ENCODE assay signal across 8 cellular contexts in the genomic region with DNA sequence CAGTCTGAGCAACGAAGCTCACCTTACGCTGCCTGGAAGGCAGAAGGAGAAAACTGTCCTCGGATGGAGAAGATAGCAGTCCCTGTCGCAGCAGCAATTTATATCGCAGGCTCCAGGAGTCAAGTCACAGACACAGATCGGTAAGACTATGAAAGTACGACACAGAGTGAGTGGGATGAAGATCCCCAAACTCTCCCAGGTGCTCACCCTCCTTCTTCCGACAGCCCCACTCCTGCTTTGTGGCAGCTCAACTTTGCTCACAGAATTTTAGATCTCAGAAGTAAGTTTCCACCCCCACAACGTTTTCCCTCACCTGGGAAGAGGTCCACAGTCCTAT. TPM values are rescaled to one million over a fixed set of nuclear protein-coding genes. Genes with fewer than 3 reads are reported as not detected.
DNase-seq lines count a peak whose midpoint lies in the region; ATAC-seq and TF ChIP-seq lines count a peak whose summit lies in the region.

No MANE protein-coding gene starts in this region.

- TF ChIP-seq CTCF in MM.1S (IDR thresholded peaks at IDR 0.05; ENCODE audit: low read length) = no peak
- TF ChIP-seq CTCF in colonic mucosa (IDR thresholded peaks at IDR 0.05) = no peak
- TF ChIP-seq CTCF in GM10248 (IDR thresholded peaks at IDR 0.05; ENCODE audit: control extremely low read depth, extremely low read depth, low read depth, missing control alignments) = no peak

- H2AFZ ChIP-seq in MM.1S (ENCODE audit: low read length) = peak overlapping the region; percentile 94

- H3K4me1 ChIP-seq in MM.1S (ENCODE audit: low read length) (no peaks in the 10 kb centered on the region), colonic mucosa (no peaks in the 10 kb centered on the region), muscle layer of duodenum (ENCODE audit: control insufficient read depth in 1 of 2, insufficient read depth in 2 of 2, low read length in 2 of 2) (peaks cover 8 to 20% of the 10 kb centered on the region in 2 donors)

- H3K36me3 ChIP-seq in MM.1S (replicated peaks; ENCODE audit: insufficient read depth, low read length) = no peaks in the 10 kb centered on the region
- no peaks in the 10 kb centered on the region for H3K36me3 ChIP-seq in colonic mucosa
- H3K36me3 ChIP-seq in muscle layer of duodenum (ENCODE audit: control insufficient read depth in 1 of 2, insufficient read depth in 2 of 2, low read length in 2 of 2) = peaks cover 10 to 31% of the 10 kb centered on the region in 2 donors

- H3K27me3 ChIP-seq in MM.1S (replicated peaks; ENCODE audit: insufficient read depth, low read length) (no peaks in the 10 kb centered on the region), colonic mucosa (no peaks in the 10 kb centered on the region), muscle layer of duodenum (ENCODE audit: low read depth, low read length) (no peaks in the 10 kb centered on the region)

- H3K9me2 ChIP-seq in MM.1S (replicated peaks; ENCODE audit: insufficient read depth, low read length) = no peaks in the 10 kb centered on the region

- H3K79me2 ChIP-seq in MM.1S (ENCODE audit: low read length) = peaks cover 24% of the 10 kb centered on the region

- in situ Hi-C loops in G401 (cut with HindIII; ENCODE audit: low sequenced_read_pairs) = no loop called here

- ATAC-seq in GM18498 (IDR thresholded peaks at IDR 0.05; ENCODE audit: unreplicated experiment) = no peak
- no peak for ATAC-seq in GM21786 (IDR thresholded peaks at IDR 0.05; ENCODE audit: unreplicated experiment)

- H3K9ac ChIP-seq in MM.1S (ENCODE audit: low read length) (peak overlapping the region; percentile 92), colonic mucosa (ENCODE audit: low read depth in 2 of 2, low read length in 2 of 2) (peak overlapping the region; percentile 82 to 95)

- H3K4me2 ChIP-seq in MM.1S (ENCODE audit: low read depth, low read length) = peak overlapping the region; percentile 78

- intact Hi-C loops in colonic mucosa (cut with DNase I) = no loop called here

- peak; percentile 14 for DNase-seq in G401 (ENCODE audit: low spot score)
- DNase-seq in MM.1S = peak; percentile 14
- peak; percentile 22 for DNase-seq in colonic mucosa
- no peak for DNase-seq in GM10248 (ENCODE audit: extremely low spot score)
- no peak for DNase-seq in activated CD4-positive, alpha-beta T cell treated with anti-CD3 and anti-CD28 coated beads for 4 hours

- no peaks in the 10 kb centered on the region for H4K20me1 ChIP-seq in MM.1S (ENCODE audit: insufficient read depth, low read length)

- CTCF ChIA-PET in GM10248 (lab: Yijun Ruan, JAX) = interaction anchor here (0.6 to 7.6 kb wide), 100 partner anchors 7 to 647 kb away, joined by 3 to 305 read pairs (median 5); a partner anchor contains a TSS

- POLR2A ChIA-PET in GM10248 (lab: Yijun Ruan, JAX) = interaction anchor here (0.8 to 1.2 kb wide), 5 partner anchors 63 to 153 kb away, joined by 3 to 9 read pairs (median 4); a partner anchor contains a TSS

- peak overlapping the region; percentile 97 for H3K4me3 ChIP-seq in MM.1S (ENCODE audit: low read length)
- peak overlapping the region; percentile 65 for H3K4me3 ChIP-seq in colonic mucosa
- peak overlapping the region; percentile 89 to 95 for H3K4me3 ChIP-seq in muscle layer of duodenum (ENCODE audit: low read depth in 1 of 2, low read length in 2 of 2)

- H3K9me3 ChIP-seq in MM.1S (replicated peaks; ENCODE audit: insufficient read depth, low read length) = no peaks in the 10 kb centered on the region
- H3K9me3 ChIP-seq in colonic mucosa = no peaks in the 10 kb centered on the region
- no peaks in the 10 kb centered on the region for H3K9me3 ChIP-seq in muscle layer of duodenum (ENCODE audit: control insufficient read depth in 1 of 2, low read length in 2 of 2)

- H3K27ac ChIP-seq in MM.1S (ENCODE audit: low read length) (peak overlapping the region; percentile 58; the same call in 1 of the 2 replicates), colonic mucosa (peak overlapping the region; percentile 15), muscle layer of duodenum (ENCODE audit: low read length) (peak overlapping the region; percentile 88)

- no peaks in the 10 kb centered on the region for H3F3A ChIP-seq in MM.1S (ENCODE audit: insufficient read depth, low read length)

RNA-seq across cellular contexts. Expression of a gene that starts 0.4 kb away (rescaled TPM):
- total RNA-seq in G401 (2014; rRNA removed; shearing (Covaris generic)) = 46.0 and 51.1 TPM in 2 replicates
- total RNA-seq in colonic mucosa = 10 to 100 TPM; 32.0 to 40.7 TPM

RNA-seq across cellular contexts. Expression of a gene that starts 36.8 kb away (rescaled TPM):
- total RNA-seq in G401 (2014; rRNA removed; shearing (Covaris generic)) = 151 and 164 TPM in 2 replicates
- total RNA-seq in colonic mucosa = 100 to 1,000 TPM; 153 to 235 TPM

Comparison
In these comparisons a context has a peak if more than half of its experiments do, and no peak if none do; other contexts are left out.
1. DNase-seq: peak in G401 (single experiment), MM.1S (single experiment) and colonic mucosa (single experiment); none in GM10248 (single experiment) and activated CD4-positive, alpha-beta T cell treated with anti-CD3 and anti-CD28 coated beads for 4 hours (0 of 2).
2. H3K27ac ChIP-seq: peak in every context shown above with its lines; median percentile 88 in muscle layer of duodenum; 58 in MM.1S; 15 in colonic mucosa.
3. Peak in every context shown above with its lines, with median percentiles within 50 percentile points of each other: H3K4me3 ChIP-seq.